In genomic region chr14:89319687-89320086, GRCh38 we compare ENCODE assay signal across 13 cellular contexts.
A peak's percentile ranks its signal among the peaks of the same experiment; 100 is the strongest.
DNase-seq lines count a peak whose midpoint lies in the region; ATAC-seq and TF ChIP-seq lines count a peak whose summit lies in the region.
"Had no signal": no experiment of that assay in that cellular context is flagged by ENCODE, and none has a peak within 500 bp of the region (broad histone marks: within the 10 kb centered on the region; RNA-seq: fewer than 3 reads in every experiment).

No MANE protein-coding gene starts in this region.

- H3F3A ChIP-seq in GM23248 (ENCODE audit: insufficient read depth) = no peaks in the 10 kb centered on the region

- no peak for ATAC-seq in left colon

- WGBS in GM23248 (ENCODE audit: low coverage in 1 of 2, low lambda C conversion rate in 2 of 2, missing lambda C conversion rate in 2 of 2), 2 experiments = 89 to 92% methylated on average over 4 of the region's 4 CpGs

- H3K4me3 Mint-ChIP-seq in chondrocyte (ENCODE audit: unreplicated experiment) = no peak overlapping the region
- H3K4me3 Mint-ChIP-seq: B cell; CD4-positive, alpha-beta T cell had no signal

- in situ Hi-C loops in GM23248 (cut with MboI) = no loop called here

- no peaks in the 10 kb centered on the region for H3K27me3 ChIP-seq in GM23248 (replicated peaks; ENCODE audit: insufficient read depth)

- no peaks in the 10 kb centered on the region for H3K36me3 ChIP-seq in GM23248 (ENCODE audit: low read depth)

- H3K9me3 Mint-ChIP-seq in chondrocyte (ENCODE audit: low read depth) = peaks cover 5% of the 10 kb centered on the region

- H3K27me3 Mint-ChIP-seq in chondrocyte (ENCODE audit: low read depth) = no peaks in the 10 kb centered on the region
- H3K27me3 Mint-ChIP-seq: B cell; CD4-positive, alpha-beta T cell; IgD-negative memory B cell had no signal

- no peak overlapping the region for H3K9ac ChIP-seq in GM23248

- no peaks in the 10 kb centered on the region for H3K4me1 ChIP-seq in GM23248 (ENCODE audit: insufficient read depth)
- H3K4me1 ChIP-seq: Caco-2 had no signal

- peak overlapping the region; percentile 19 for H3K27ac Mint-ChIP-seq in chondrocyte (ENCODE audit: unreplicated experiment)
- H3K27ac Mint-ChIP-seq: B cell had no signal

- peaks cover 4% of the 10 kb centered on the region for H3K36me3 Mint-ChIP-seq in chondrocyte (ENCODE audit: low read depth)

- H3K4me1 Mint-ChIP-seq in chondrocyte (ENCODE audit: low read depth) = peaks cover 33% of the 10 kb centered on the region

- DNase-seq in GM23248 = peak; percentile 5
- peak; percentile 75 for DNase-seq in LNCaP clone FGC (ENCODE audit: low read depth)
- no peak for DNase-seq in chondrocyte (ENCODE audit: low spot score)
- DNase-seq in activated CD4-positive, alpha-beta T cell treated with anti-CD3 and anti-CD28 coated beads, Interleukin-2, amount 50 U/mL, for 4 hours = no peak
- DNase-seq in GF-D8 (lab: John Stamatoyannopoulos, UW) = no peak
- DNase-seq in left colon = no peak
- DNase-seq: C1 segment of cervical spinal cord; Caco-2; CD4-positive, alpha-beta T cell; GOT3; H7 had no signal

- no peaks in the 10 kb centered on the region for H4K20me1 ChIP-seq in GM23248 (ENCODE audit: insufficient read depth)

- no peak overlapping the region for H3K27ac ChIP-seq in GM23248

- TF ChIP-seq CTCF in LNCaP clone FGC (IDR thresholded peaks at IDR 0.05; ENCODE audit: control insufficient read depth, extremely low read depth, insufficient read depth) (no peak), chondrocyte (IDR thresholded peaks at IDR 0.05) (no peak)

- intact Hi-C loops in left colon (cut with DNase I, micrococcal nuclease) = no loop called here

- H2AFZ ChIP-seq in GM23248 = no peak overlapping the region

- H3K9me3 ChIP-seq in GM23248 (ENCODE audit: low read depth) = no peaks in the 10 kb centered on the region
- H3K9me3 ChIP-seq: Caco-2 had no signal

- H3K9me2 ChIP-seq in GM23248 (ENCODE audit: insufficient read depth) = no peaks in the 10 kb centered on the region

- H3K4me2 ChIP-seq in GM23248 (ENCODE audit: unreplicated experiment) = no peak overlapping the region

- H3K4me3 ChIP-seq in GM23248 (no peak overlapping the region), LNCaP clone FGC (ENCODE audit: low read depth, low read length) (no peak overlapping the region)

- H3K79me2 ChIP-seq in GM23248 (ENCODE audit: insufficient read depth) = peaks cover 47% of the 10 kb centered on the region

Comparison
In these comparisons a context has a peak if more than half of its experiments do, and no peak if none do; other contexts are left out.
1. DNase-seq: peak in GM23248 (single experiment) and LNCaP clone FGC (single experiment); none in chondrocyte (single experiment), activated CD4-positive, alpha-beta T cell treated with anti-CD3 and anti-CD28 coated beads, Interleukin-2, amount 50 U/mL, for 4 hours (0 of 2), GF-D8 (single experiment) and left colon (0 of 2).